Comparison of ENCODE assay signal across 29 cellular contexts in the genomic region with DNA sequence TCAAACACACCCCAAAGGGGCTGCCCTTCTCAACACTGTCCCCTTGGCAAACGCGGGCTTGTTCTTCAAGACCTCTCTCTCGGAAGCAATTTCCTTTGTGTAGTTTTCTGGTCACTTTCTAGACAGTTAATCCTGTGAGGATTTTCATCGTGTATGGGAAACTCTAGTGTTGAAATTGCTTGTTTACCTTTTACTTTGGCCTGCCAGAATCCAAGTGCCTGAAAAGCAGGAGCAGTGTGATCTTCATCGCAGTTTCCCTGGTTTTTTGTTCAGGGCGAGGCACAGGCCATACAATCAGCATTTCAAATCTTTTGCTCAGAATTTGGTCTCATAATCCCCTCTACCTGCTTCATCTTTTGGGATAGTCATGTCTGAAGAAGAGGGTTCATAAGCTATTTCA.
"Had no signal": no experiment of that assay in that cellular context is flagged by ENCODE, and none has a peak within 500 bp of the region (broad histone marks: within the 10 kb centered on the region; RNA-seq: fewer than 3 reads in every experiment).

No MANE protein-coding gene starts in this region.

- H3K36me3 ChIP-seq: ascending aorta, cardiac muscle cell, SJCRH30, WERI-Rb-1 had no signal

- H3K9me3 ChIP-seq: ascending aorta, SJCRH30 had no signal

- H3K4me3 Mint-ChIP-seq: activated CD8-positive, alpha-beta T cell treated with anti-CD3 and anti-CD28 coated beads for 36 hours; activated naive CD8-positive, alpha-beta T cell treated with anti-CD3 and anti-CD28 coated beads, Interleukin-2, amount 10 ng/mL, durations not matched to agents 7 days and 5 days; central memory CD8-positive, alpha-beta T cell had no signal

- DNase-seq: activated CD4-positive, alpha-beta T cell treated with anti-CD3 and anti-CD28 coated beads for 1 hour; activated CD4-positive, alpha-beta T cell treated with anti-CD3 and anti-CD28 coated beads for 48 hours; activated CD4-positive, alpha-beta T cell treated with anti-CD3 and anti-CD28 coated beads, Interleukin-2, amount 50 U/mL, for 4 hours; activated CD4-positive, CD25-positive, alpha-beta regulatory T cell; activated CD8-positive, alpha-beta T cell treated with anti-CD3 and anti-CD28 coated beads for 36 hours; activated gamma-delta T cell; activated naive CD4-positive, alpha-beta T cell treated with Interleukin-2 at 50 U/mL for 16 hours; activated naive CD8-positive, alpha-beta T cell treated with anti-CD3 and anti-CD28 coated beads, Interleukin-2, amount 10 ng/mL, durations not matched to agents 7 days and 5 days; activated T-cell treated with anti-CD3 and anti-CD28 coated beads, Interleukin-2, amount 50 U/mL, for 1 hour; amygdala; NCI-H1105 treated with DMSO at 0.1 percent for 48 hours; NCI-H1436; NCI-H1694 treated with DMSO at 0.1 percent for 48 hours; NCI-H2029; NCI-H2171 treated with DMSO at 0.1 percent for 48 hours; NCI-H2227 treated with DMSO at 0.1 percent for 48 hours; NCI-H524 treated with DMSO at 0.1 percent for 48 hours; PC-9; Right ventricle myocardium superior; SJCRH30; T1000; WERI-Rb-1 had no signal

- H3K4me1 Mint-ChIP-seq: activated naive CD4-positive, alpha-beta T cell treated with anti-CD3 and anti-CD28 coated beads, Interleukin-2, amount 50 U/mL, for 24 hours; activated naive CD8-positive, alpha-beta T cell treated with anti-CD3 and anti-CD28 coated beads, Interleukin-2, amount 10 ng/mL, durations not matched to agents 7 days and 5 days; central memory CD8-positive, alpha-beta T cell had no signal

- H3K9me3 Mint-ChIP-seq: activated CD8-positive, alpha-beta T cell treated with anti-CD3 and anti-CD28 coated beads for 36 hours; activated naive CD4-positive, alpha-beta T cell treated with anti-CD3 and anti-CD28 coated beads, Interleukin-2, amount 50 U/mL, for 24 hours; activated naive CD8-positive, alpha-beta T cell treated with anti-CD3 and anti-CD28 coated beads, Interleukin-2, amount 10 ng/mL, durations not matched to agents 7 days and 5 days; activated T-helper 2 cell treated with anti-CD3 and anti-CD28 coated beads, Interferon-gamma antibody, Interleukin-2, Interleukin-4, amounts not matched to agents 10 μg/mL and 5 μg/mL and 100 μg/mL, durations not matched to agents 14 hours and 24 hours and 36 hours had no signal

- H3K36me3 Mint-ChIP-seq: activated naive CD4-positive, alpha-beta T cell treated with anti-CD3 and anti-CD28 coated beads, Interleukin-2, amount 50 U/mL, for 24 hours; activated naive CD8-positive, alpha-beta T cell treated with anti-CD3 and anti-CD28 coated beads, Interleukin-2, amount 10 ng/mL, durations not matched to agents 7 days and 5 days had no signal

- H2AFZ ChIP-seq: PC-9 had no signal

- H3K27ac ChIP-seq: ascending aorta, cardiac muscle cell, PC-9, SJCRH30, SK-N-MC, WERI-Rb-1 had no signal

- H3K27me3 Mint-ChIP-seq: activated naive CD4-positive, alpha-beta T cell treated with anti-CD3 and anti-CD28 coated beads, Interleukin-2, amount 50 U/mL, for 24 hours had no signal

- ATAC-seq: activated CD8-positive, alpha-beta T cell treated with anti-CD3 and anti-CD28 coated beads for 36 hours; K562 had no signal

- H3K4me1 ChIP-seq: ascending aorta, SJCRH30 had no signal

- H3K4me3 ChIP-seq: ascending aorta, cardiac muscle cell, K562, PC-9, SJCRH30, SK-N-MC had no signal

- H3K27ac Mint-ChIP-seq: activated CD8-positive, alpha-beta T cell treated with anti-CD3 and anti-CD28 coated beads for 36 hours; activated naive CD4-positive, alpha-beta T cell treated with anti-CD3 and anti-CD28 coated beads, Interleukin-2, amount 50 U/mL, for 24 hours; activated naive CD8-positive, alpha-beta T cell treated with anti-CD3 and anti-CD28 coated beads, Interleukin-2, amount 10 ng/mL, durations not matched to agents 7 days and 5 days; activated T-helper 2 cell treated with anti-CD3 and anti-CD28 coated beads, Interferon-gamma antibody, Interleukin-2, Interleukin-4, amounts not matched to agents 10 μg/mL and 5 μg/mL and 100 μg/mL, durations not matched to agents 14 hours and 24 hours and 36 hours had no signal

- H3K27me3 ChIP-seq: ascending aorta, cardiac muscle cell, SJCRH30 had no signal

- H3K4me2 ChIP-seq: PC-9 had no signal
